Comparison of ENCODE assay signal across 30 cellular contexts in genomic region chr9:89716559-89716958, GRCh38.
A peak's percentile ranks its signal among the peaks of the same experiment; 100 is the strongest.
DNase-seq lines count a peak whose midpoint lies in the region; ATAC-seq and TF ChIP-seq lines count a peak whose summit lies in the region.
"Had no signal": no experiment of that assay in that cellular context is flagged by ENCODE, and none has a peak within 500 bp of the region (broad histone marks: within the 10 kb centered on the region; RNA-seq: fewer than 3 reads in every experiment).

No MANE protein-coding gene starts in this region.

- peaks cover 11% of the 10 kb centered on the region for H3K36me3 Mint-ChIP-seq in activated CD8-positive, alpha-beta T cell treated with anti-CD3 and anti-CD28 coated beads, Interleukin-2, amount 10 ng/mL, durations not matched to agents 7 days and 5 days (ENCODE audit: low read depth)
- H3K36me3 Mint-ChIP-seq in activated CD8-positive, alpha-beta T cell treated with anti-CD3 and anti-CD28 coated beads for 36 hours (ENCODE audit: low read depth) = peaks cover 2% of the 10 kb centered on the region
- peaks cover 0 to 3% of the 10 kb centered on the region in 2 donors for H3K36me3 Mint-ChIP-seq in stimulated activated naive B cell treated with anti-CD40 and anti-IgM and Interleukin-4, amounts not matched to agents 10 μg/mL and 1 μg/mL and 100 μg/mL, for 72 hours
- H3K36me3 Mint-ChIP-seq in activated CD4-positive, alpha-beta T cell treated with anti-CD3 and anti-CD28 coated beads, Interleukin-2, amount 10 ng/mL, durations not matched to agents 7 days and 5 days (ENCODE audit: low read depth) = peaks cover 2% of the 10 kb centered on the region
- H3K36me3 Mint-ChIP-seq: mesothelial cell of epicardium had no signal

- CTCF ChIA-PET in activated CD8-positive, alpha-beta T cell treated with anti-CD3 and anti-CD28 coated beads, Interleukin-2, amount 10 ng/mL, durations not matched to agents 7 days and 5 days (lab: Charles Lee) = interaction anchor here (1.2 to 1.5 kb wide), 2 partner anchors 27 to 114 kb away, joined by 3 read pairs; no protein-coding TSS in a partner anchor
- CTCF ChIA-PET in activated CD8-positive, alpha-beta T cell treated with anti-CD3 and anti-CD28 coated beads for 36 hours (lab: Charles Lee) = interaction anchor here (1.9 kb wide), 1 partner anchor 113 kb away, joined by 6 read pairs; no protein-coding TSS in a partner anchor
- CTCF ChIA-PET in activated CD4-positive, alpha-beta T cell treated with anti-CD3 and anti-CD28 coated beads, Interleukin-2, amount 10 ng/mL, durations not matched to agents 7 days and 5 days (lab: Charles Lee) = interaction anchor here (0.7 to 2.5 kb wide), 3 partner anchors 9 to 25 kb away, joined by 3 to 8 read pairs (median 4); no protein-coding TSS in a partner anchor

- H3K4me3 Mint-ChIP-seq in activated CD8-positive, alpha-beta T cell treated with anti-CD3 and anti-CD28 coated beads, Interleukin-2, amount 10 ng/mL, durations not matched to agents 7 days and 5 days = no peak overlapping the region
- no peak overlapping the region for H3K4me3 Mint-ChIP-seq in activated CD8-positive, alpha-beta T cell treated with anti-CD3 and anti-CD28 coated beads for 36 hours
- H3K4me3 Mint-ChIP-seq in stimulated activated naive B cell treated with anti-CD40 and anti-IgM and Interleukin-4, amounts not matched to agents 10 μg/mL and 1 μg/mL and 100 μg/mL, for 72 hours = no peak overlapping the region
- no peak overlapping the region for H3K4me3 Mint-ChIP-seq in activated CD4-positive, alpha-beta T cell treated with anti-CD3 and anti-CD28 coated beads, Interleukin-2, amount 10 ng/mL, durations not matched to agents 7 days and 5 days
- H3K4me3 Mint-ChIP-seq: HFFc6, mesothelial cell of epicardium, T-helper 17 cell had no signal

- H3K4me1 Mint-ChIP-seq in activated CD8-positive, alpha-beta T cell treated with anti-CD3 and anti-CD28 coated beads, Interleukin-2, amount 10 ng/mL, durations not matched to agents 7 days and 5 days (ENCODE audit: low read depth) = peaks cover 79% of the 10 kb centered on the region
- H3K4me1 Mint-ChIP-seq in activated CD8-positive, alpha-beta T cell treated with anti-CD3 and anti-CD28 coated beads for 36 hours (ENCODE audit: low read depth) = peaks cover 29% of the 10 kb centered on the region
- peaks cover 19 to 28% of the 10 kb centered on the region in 2 donors for H3K4me1 Mint-ChIP-seq in stimulated activated naive B cell treated with anti-CD40 and anti-IgM and Interleukin-4, amounts not matched to agents 10 μg/mL and 1 μg/mL and 100 μg/mL, for 72 hours
- peaks cover 30% of the 10 kb centered on the region for H3K4me1 Mint-ChIP-seq in activated CD4-positive, alpha-beta T cell treated with anti-CD3 and anti-CD28 coated beads, Interleukin-2, amount 10 ng/mL, durations not matched to agents 7 days and 5 days

- TF ChIP-seq CTCF in activated CD8-positive, alpha-beta T cell treated with anti-CD3 and anti-CD28 coated beads for 36 hours (IDR thresholded peaks at IDR 0.05) = no peak

- POLR2A ChIA-PET in activated CD8-positive, alpha-beta T cell treated with anti-CD3 and anti-CD28 coated beads, Interleukin-2, amount 10 ng/mL, durations not matched to agents 7 days and 5 days (lab: Charles Lee) = interaction anchor here (0.6 to 3.4 kb wide), 3 partner anchors 15 to 220 kb away, joined by 3 to 32 read pairs (median 6); no protein-coding TSS in a partner anchor
- POLR2A ChIA-PET in activated CD8-positive, alpha-beta T cell treated with anti-CD3 and anti-CD28 coated beads for 36 hours (lab: Charles Lee) = interaction anchor here (1.4 kb wide), 1 partner anchor 15 kb away, joined by 3 read pairs; no protein-coding TSS in a partner anchor
- POLR2A ChIA-PET in activated CD4-positive, alpha-beta T cell treated with anti-CD3 and anti-CD28 coated beads, Interleukin-2, amount 10 ng/mL, durations not matched to agents 7 days and 5 days (lab: Charles Lee) = no interaction called here

- ATAC-seq in activated CD8-positive, alpha-beta T cell treated with anti-CD3 and anti-CD28 coated beads, Interleukin-2, amount 10 ng/mL, durations not matched to agents 7 days and 5 days = no peak
- ATAC-seq in activated CD8-positive, alpha-beta T cell treated with anti-CD3 and anti-CD28 coated beads for 36 hours = no peak
- ATAC-seq in HG02623 (IDR thresholded peaks at IDR 0.05; ENCODE audit: unreplicated experiment) (peak; percentile 38), HG03108 (IDR thresholded peaks at IDR 0.05; ENCODE audit: unreplicated experiment) (no peak), HG02759 (IDR thresholded peaks at IDR 0.05; ENCODE audit: unreplicated experiment) (no peak)
- ATAC-seq in stimulated activated naive B cell treated with anti-CD40 and anti-IgM and Interleukin-4, amounts not matched to agents 10 μg/mL and 1 μg/mL and 100 μg/mL, for 72 hours (replicated peaks) = peak; percentile 86 to 90
- ATAC-seq: left ventricle myocardium superior; naive thymus-derived CD4-positive, alpha-beta T cell; psoas muscle; SK-N-SH treated with all-trans-retinoic acid at 6 μM for 48 hours; stimulated activated naive CD8-positive, alpha-beta T cell treated with anti-CD3 and anti-CD28 coated beads, Interleukin-15, amount 100 ng/mL, for 72 hours; T-helper 17 cell had no signal

- DNase-seq in activated CD8-positive, alpha-beta T cell treated with anti-CD3 and anti-CD28 coated beads, Interleukin-2, amount 10 ng/mL, durations not matched to agents 7 days and 5 days = no peak
- DNase-seq in activated CD8-positive, alpha-beta T cell treated with anti-CD3 and anti-CD28 coated beads for 36 hours = no peak
- DNase-seq in MV-4-11 (lab: John Stamatoyannopoulos, UW) = peak; percentile 69
- no peak for DNase-seq in stimulated activated naive B cell treated with anti-CD40 and anti-IgM and Interleukin-4, amounts not matched to agents 10 μg/mL and 1 μg/mL and 100 μg/mL, for 72 hours
- DNase-seq in activated CD4-positive, alpha-beta T cell treated with anti-CD3 and anti-CD28 coated beads, Interleukin-2, amount 10 ng/mL, durations not matched to agents 7 days and 5 days = no peak
- DNase-seq: activated CD4-positive, alpha-beta T cell treated with anti-CD3 and anti-CD28 coated beads for 4 hours; activated naive CD4-positive, alpha-beta T cell treated with anti-CD3 and anti-CD28 coated beads, Interleukin-2, amount 50 U/mL, for 16 hours; AML-193; DMS153; effector memory CD4-positive, alpha-beta T cell; glutamatergic neuron; GOT3; HFFc6; islet precursor cell; KG1; left ventricle myocardium superior; naive thymus-derived CD4-positive, alpha-beta T cell; NCI-H1417 treated with DMSO at 0.1 percent for 48 hours; NCI-H2081; NCI-H345; NCI-H774; occipital lobe; psoas muscle; stimulated activated naive CD8-positive, alpha-beta T cell treated with anti-CD3 and anti-CD28 coated beads, Interleukin-15, amount 100 ng/mL, for 72 hours; T-helper 17 cell had no signal

- no peaks in the 10 kb centered on the region for H3K27me3 Mint-ChIP-seq in activated CD8-positive, alpha-beta T cell treated with anti-CD3 and anti-CD28 coated beads, Interleukin-2, amount 10 ng/mL, durations not matched to agents 7 days and 5 days (ENCODE audit: low read depth)
- no peaks in the 10 kb centered on the region for H3K27me3 Mint-ChIP-seq in activated CD8-positive, alpha-beta T cell treated with anti-CD3 and anti-CD28 coated beads for 36 hours
- H3K27me3 Mint-ChIP-seq in stimulated activated naive B cell treated with anti-CD40 and anti-IgM and Interleukin-4, amounts not matched to agents 10 μg/mL and 1 μg/mL and 100 μg/mL, for 72 hours = no peaks in the 10 kb centered on the region
- no peaks in the 10 kb centered on the region for H3K27me3 Mint-ChIP-seq in activated CD4-positive, alpha-beta T cell treated with anti-CD3 and anti-CD28 coated beads, Interleukin-2, amount 10 ng/mL, durations not matched to agents 7 days and 5 days
- H3K27me3 Mint-ChIP-seq: naive thymus-derived CD4-positive, alpha-beta T cell; stimulated activated naive CD8-positive, alpha-beta T cell treated with anti-CD3 and anti-CD28 coated beads, Interleukin-15, amount 100 ng/mL, for 72 hours; T-helper 17 cell had no signal

- H3K9me3 Mint-ChIP-seq in activated CD8-positive, alpha-beta T cell treated with anti-CD3 and anti-CD28 coated beads, Interleukin-2, amount 10 ng/mL, durations not matched to agents 7 days and 5 days (ENCODE audit: insufficient read depth) = no peaks in the 10 kb centered on the region
- no peaks in the 10 kb centered on the region for H3K9me3 Mint-ChIP-seq in activated CD8-positive, alpha-beta T cell treated with anti-CD3 and anti-CD28 coated beads for 36 hours
- H3K9me3 Mint-ChIP-seq in stimulated activated naive B cell treated with anti-CD40 and anti-IgM and Interleukin-4, amounts not matched to agents 10 μg/mL and 1 μg/mL and 100 μg/mL, for 72 hours = peaks cover 0 to 2% of the 10 kb centered on the region in 2 donors
- peaks cover 4% of the 10 kb centered on the region for H3K9me3 Mint-ChIP-seq in activated CD4-positive, alpha-beta T cell treated with anti-CD3 and anti-CD28 coated beads, Interleukin-2, amount 10 ng/mL, durations not matched to agents 7 days and 5 days
- H3K9me3 Mint-ChIP-seq: mesothelial cell of epicardium had no signal

- intact Hi-C loops in activated CD8-positive, alpha-beta T cell treated with anti-CD3 and anti-CD28 coated beads for 36 hours (cut with micrococcal nuclease) = no loop called here

- peak overlapping the region; percentile 40 for H3K27ac Mint-ChIP-seq in activated CD8-positive, alpha-beta T cell treated with anti-CD3 and anti-CD28 coated beads, Interleukin-2, amount 10 ng/mL, durations not matched to agents 7 days and 5 days
- H3K27ac Mint-ChIP-seq in activated CD8-positive, alpha-beta T cell treated with anti-CD3 and anti-CD28 coated beads for 36 hours = no peak overlapping the region
- H3K27ac Mint-ChIP-seq in stimulated activated naive B cell treated with anti-CD40 and anti-IgM and Interleukin-4, amounts not matched to agents 10 μg/mL and 1 μg/mL and 100 μg/mL, for 72 hours = no peak overlapping the region
- no peak overlapping the region for H3K27ac Mint-ChIP-seq in activated CD4-positive, alpha-beta T cell treated with anti-CD3 and anti-CD28 coated beads, Interleukin-2, amount 10 ng/mL, durations not matched to agents 7 days and 5 days
- H3K27ac Mint-ChIP-seq: HFFc6; mesothelial cell of epicardium; stimulated activated naive CD8-positive, alpha-beta T cell treated with anti-CD3 and anti-CD28 coated beads, Interleukin-15, amount 100 ng/mL, for 72 hours; T-helper 17 cell had no signal

Comparison
In these comparisons a context has a peak if more than half of its experiments do, and no peak if none do; other contexts are left out.
1. ATAC-seq: peak in HG02623 (single experiment) and stimulated activated naive B cell treated with anti-CD40 and anti-IgM and Interleukin-4, amounts not matched to agents 10 μg/mL and 1 μg/mL and 100 μg/mL, for 72 hours (2 of 2); none in activated CD8-positive, alpha-beta T cell treated with anti-CD3 and anti-CD28 coated beads, Interleukin-2, amount 10 ng/mL, durations not matched to agents 7 days and 5 days (single experiment), activated CD8-positive, alpha-beta T cell treated with anti-CD3 and anti-CD28 coated beads for 36 hours (single experiment), HG03108 (single experiment) and HG02759 (single experiment).